Comparison of ENCODE assay signal across 9 cellular contexts in the genomic region with DNA sequence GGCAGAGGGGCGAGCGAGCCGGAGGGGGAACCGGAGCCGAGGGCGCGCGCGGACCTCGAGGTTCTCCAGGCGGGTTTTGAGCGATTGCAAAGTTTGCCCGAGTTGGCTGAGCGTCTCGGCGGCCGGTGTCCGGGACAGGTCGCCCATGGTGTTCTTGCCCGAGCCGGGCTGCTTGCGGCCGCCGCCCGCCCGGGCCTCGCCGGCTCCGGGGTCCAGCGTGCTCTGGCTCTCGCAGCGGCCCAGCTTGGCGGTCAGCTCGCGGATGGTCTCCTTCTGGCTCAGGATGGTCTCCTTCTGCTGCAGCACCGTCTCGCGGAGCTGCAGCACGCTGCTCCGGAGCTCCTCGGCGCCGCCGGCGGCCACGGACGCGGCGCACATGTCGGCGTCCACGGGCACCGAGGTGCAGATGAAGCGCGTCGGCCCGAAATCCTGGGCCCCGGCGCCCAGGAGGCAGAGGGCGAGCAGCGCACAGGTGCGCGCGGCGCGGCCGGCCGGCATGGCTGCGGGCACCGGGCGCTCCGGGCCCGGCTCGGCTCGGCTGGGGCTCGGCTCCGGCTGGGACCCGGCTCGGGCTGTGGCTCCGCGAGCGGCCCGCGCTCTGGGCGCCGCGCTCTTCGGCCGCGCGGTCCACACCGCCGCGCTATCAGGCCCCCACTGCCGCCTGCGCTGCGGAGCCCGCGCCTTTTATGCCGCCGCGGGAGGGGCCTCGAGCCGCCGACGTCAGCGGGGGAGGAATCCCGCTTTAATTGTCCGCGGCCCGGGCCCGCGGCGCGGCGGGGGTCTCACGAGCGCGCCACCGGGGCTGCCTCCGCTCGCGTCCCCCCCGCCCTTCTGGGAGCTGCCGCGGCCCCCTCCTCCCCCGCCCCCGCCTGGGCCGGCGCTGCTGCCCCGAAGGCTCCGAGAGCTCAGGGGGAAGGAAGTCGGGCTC. TPM values are rescaled to one million over a fixed set of nuclear protein-coding genes. Genes with fewer than 3 reads are reported as not detected.
DNase-seq lines count a peak whose midpoint lies in the region; ATAC-seq, FAIRE-seq and TF ChIP-seq lines count a peak whose summit lies in the region.
"Had no signal": no experiment of that assay in that cellular context is flagged by ENCODE, and none has a peak within 500 bp of the region (broad histone marks: within the 10 kb centered on the region; RNA-seq: fewer than 3 reads in every experiment).

A gene with protein sequence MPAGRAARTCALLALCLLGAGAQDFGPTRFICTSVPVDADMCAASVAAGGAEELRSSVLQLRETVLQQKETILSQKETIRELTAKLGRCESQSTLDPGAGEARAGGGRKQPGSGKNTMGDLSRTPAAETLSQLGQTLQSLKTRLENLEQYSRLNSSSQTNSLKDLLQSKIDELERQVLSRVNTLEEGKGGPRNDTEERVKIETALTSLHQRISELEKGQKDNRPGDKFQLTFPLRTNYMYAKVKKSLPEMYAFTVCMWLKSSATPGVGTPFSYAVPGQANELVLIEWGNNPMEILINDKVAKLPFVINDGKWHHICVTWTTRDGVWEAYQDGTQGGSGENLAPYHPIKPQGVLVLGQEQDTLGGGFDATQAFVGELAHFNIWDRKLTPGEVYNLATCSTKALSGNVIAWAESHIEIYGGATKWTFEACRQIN (minus strand): TSS at position 659 of the 928 bp plus-strand sequence. CDS start 161 bp downstream, at position 498.

- ATAC-seq in natural killer cell = peak in 1 of 3 donors; percentile 6
- ATAC-seq in HG03108 (IDR thresholded peaks at IDR 0.05; ENCODE audit: unreplicated experiment) = no peak

- H3K79me2 ChIP-seq in OCI-LY1 (ENCODE audit: insufficient read depth, low read length) = no peaks in the 10 kb centered on the region

- H3K4me2 ChIP-seq in OCI-LY1 (ENCODE audit: low read length) = peak within 1 kb of the TSS; percentile 88

- peak; percentile 61 for DNase-seq in NCI-H748 (lab: John Stamatoyannopoulos, UW; ENCODE audit: unreplicated experiment)
- no peak for DNase-seq in NCI-H748 treated with DMSO at 0.1 percent for 48 hours (lab: John Stamatoyannopoulos, UW)
- DNase-seq in coronary artery (ENCODE audit: low spot score) = no peak
- DNase-seq in natural killer cell = no peak
- DNase-seq in RCC 7860 (ENCODE audit: low spot score) = no peak
- no peak for DNase-seq in NK-92 (lab: John Stamatoyannopoulos, UW; ENCODE audit: unreplicated experiment)

- H3K27me3 ChIP-seq in OCI-LY1 (ENCODE audit: insufficient read depth, low read length) = peaks cover 5% of the 10 kb centered on the region; the same call in 1 of the 2 replicates

- H3K4me3 Mint-ChIP-seq in natural killer cell = peak within 1 kb of the TSS; percentile 85

- peaks cover 19 to 41% of the 10 kb centered on the region in 2 donors for H3K27me3 Mint-ChIP-seq in natural killer cell (ENCODE audit: low read depth in 2 of 2)

- H3K4me3 ChIP-seq in OCI-LY1 (ENCODE audit: low read depth, low read length, poor library complexity, severe bottlenecking) (peak within 1 kb of the TSS; percentile 56), coronary artery (peak within 1 kb of the TSS; percentile 67)

- H3K36me3 ChIP-seq in OCI-LY1 (ENCODE audit: insufficient read depth, low read length) = no peaks in the 10 kb centered on the region

- H3K9me3 Mint-ChIP-seq in natural killer cell = no peaks in the 10 kb centered on the region

- H3K9ac ChIP-seq in OCI-LY1 (ENCODE audit: low read length) = peak within 1 kb of the TSS; percentile 55; the same call in 1 of the 2 replicates

- no peaks in the 10 kb centered on the region for H3K9me3 ChIP-seq in OCI-LY1 (ENCODE audit: low read length)

- no peaks in the 10 kb centered on the region for H3F3A ChIP-seq in OCI-LY1 (ENCODE audit: insufficient read depth, low read length)

- peak within 1 kb of the TSS in 1 of 2 donors; percentile 82 for H3K27ac Mint-ChIP-seq in natural killer cell

- no peak within 1 kb of the TSS for H2AFZ ChIP-seq in OCI-LY1 (ENCODE audit: low read length)

- H3K36me3 Mint-ChIP-seq in natural killer cell = no peaks in the 10 kb centered on the region

- H3K4me1 Mint-ChIP-seq in natural killer cell = peaks cover 27 to 49% of the 10 kb centered on the region in 2 donors

- no peak for FAIRE-seq in RCC 7860 (lab: Jason Lieb, UNC)

- H3K9me2 ChIP-seq in OCI-LY1 (ENCODE audit: low read depth, low read length) = no peaks in the 10 kb centered on the region

- H3K27ac ChIP-seq in OCI-LY1 (ENCODE audit: low read depth, low read length, poor library complexity, severe bottlenecking) = no peak within 1 kb of the TSS
- H3K27ac ChIP-seq in coronary artery = no peak within 1 kb of the TSS
- H3K27ac ChIP-seq: C4-2B had no signal

- TF ChIP-seq CTCF in OCI-LY1 (IDR thresholded peaks at IDR 0.05; ENCODE audit: low read length) = no peak
- no peak for TF ChIP-seq CTCF in coronary artery (IDR thresholded peaks at IDR 0.05)
- no peak for TF ChIP-seq CTCF in natural killer cell (IDR thresholded peaks at IDR 0.05)

- H3K4me1 ChIP-seq in OCI-LY1 (ENCODE audit: insufficient read depth, low read length, severe bottlenecking) = peaks cover 25% of the 10 kb centered on the region

- no peaks in the 10 kb centered on the region for H4K20me1 ChIP-seq in OCI-LY1 (ENCODE audit: insufficient read depth, low read length)

- intact Hi-C loops in natural killer cell (cut with micrococcal nuclease) = no loop called here

RNA-seq across cellular contexts. Expression of the gene that starts here (rescaled TPM):
- total RNA-seq in natural killer cell = 1 to 10 TPM; 1.0 to 2.2 (median 2.2) TPM
